Comparison of ENCODE assay signal across 1 cellular context in genomic region chr11:31817054-31817620, GRCh38.
A peak's percentile ranks its signal among the peaks of the same experiment; 100 is the strongest.
TF ChIP-seq lines count a peak whose summit lies in the region.

No MANE protein-coding gene starts in this region.

TF ChIP-seq in HEK293, 187 proteins besides CTCF, POLR2A, EP300 and RAD21 (continued from another document):
- TF ChIP-seq PRDM4 (tag by site-specific recombination; IDR thresholded peaks at IDR 0.05) (no peak), ZNF366 (tag by site-specific recombination; conservative IDR thresholded peaks at IDR 0.05) (peak; percentile 54; the same call in 1 of the 2 replicates), ZBTB8A (tag by site-specific recombination; IDR thresholded peaks at IDR 0.05) (peak; percentile 91), ZNF701 (tag by site-specific recombination; IDR thresholded peaks at IDR 0.05) (no peak), SCRT2 (tag by site-specific recombination; IDR thresholded peaks at IDR 0.05) (no peak), ZNF777 (tag by site-specific recombination; IDR thresholded peaks at IDR 0.05; ENCODE audit: borderline replicate concordance) (0 out of 2 replicates have a peak, but pooled peaks have one; percentile 22), SP7 (tag by site-specific recombination; IDR thresholded peaks at IDR 0.05) (peak; percentile 63), ZNF266 (tag by site-specific recombination; IDR thresholded peaks at IDR 0.05; ENCODE audit: low read depth) (no peak), ZBTB26 (tag by site-specific recombination; optimal IDR thresholded peaks at IDR 0.05) (peak; percentile 63), ZNF585B (tag by site-specific recombination; IDR thresholded peaks at IDR 0.05) (no peak), ELK4 (IDR thresholded peaks at IDR 0.05; ENCODE audit: borderline replicate concordance, low read depth, low read length) (no peak), ZNF335 (tag by site-specific recombination; conservative IDR thresholded peaks at IDR 0.05) (peak; percentile 50), ZNF561 (tag by site-specific recombination; IDR thresholded peaks at IDR 0.05; ENCODE audit: borderline replicate concordance) (peak; percentile 32; the same call in 1 of the 2 replicates)
